18 cellular contexts compared by ENCODE assay signal in the genomic region with DNA sequence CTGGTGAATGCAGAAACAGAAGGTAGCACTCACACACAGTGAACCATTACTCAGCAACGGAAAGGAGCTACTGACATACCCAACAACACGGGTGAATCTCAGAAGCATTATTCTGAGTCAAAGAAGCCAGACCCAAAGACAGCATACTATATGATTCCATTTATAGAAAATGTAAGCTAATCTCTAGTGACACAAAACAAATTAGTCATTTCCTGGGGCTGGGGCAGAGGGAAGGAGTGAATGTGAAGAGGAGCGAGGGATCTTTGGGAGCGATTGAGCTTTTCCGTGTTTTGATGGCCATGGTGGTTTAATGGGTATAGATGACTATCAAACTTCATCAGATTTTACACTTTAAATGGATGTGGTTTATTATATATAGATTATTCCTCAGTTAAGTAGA.
DNase-seq lines count a peak whose midpoint lies in the region; FAIRE-seq and TF ChIP-seq lines count a peak whose summit lies in the region.
"Had no signal": no experiment of that assay in that cellular context is flagged by ENCODE, and none has a peak within 500 bp of the region (broad histone marks: within the 10 kb centered on the region; RNA-seq: fewer than 3 reads in every experiment).

No MANE protein-coding gene starts in this region.

- no peaks in the 10 kb centered on the region for H3K36me3 ChIP-seq in bronchial epithelial cell (ENCODE audit: control insufficient read depth, insufficient read depth, low read length)
- H3K36me3 ChIP-seq in colonic mucosa, result no peaks in the 10 kb centered on the region

- no peak overlapping the region for H3K4me3 ChIP-seq in bronchial epithelial cell (ENCODE audit: low read depth, low read length)
- no peak overlapping the region for H3K4me3 ChIP-seq in colonic mucosa
- H3K4me3 ChIP-seq: GM12878 had no signal

- intact Hi-C loops in colonic mucosa (cut with DNase I), result no loop called here

- DNase-seq in Daoy (ENCODE audit: low read depth) (peak; percentile 1), RPMI7951 (ENCODE audit: low read depth) (peak; percentile 60), bronchial epithelial cell (ENCODE audit: low read depth) (peak; percentile 1), DMS79 treated with DMSO at 0.1 percent for 48 hours (lab: John Stamatoyannopoulos, UW) (no peak), NCI-H345 (lab: John Stamatoyannopoulos, UW) (no peak), colonic mucosa (no peak), NCI-H82 treated with DMSO at 0.1 percent for 48 hours (lab: John Stamatoyannopoulos, UW; ENCODE audit: unreplicated experiment) (no peak)
- DNase-seq: AML-193; CD4-positive, alpha-beta T cell; DMS153; DMS79; EL; H9 had no signal

- no peak overlapping the region for H3K9ac ChIP-seq in colonic mucosa (ENCODE audit: low read depth in 2 of 2, low read length in 2 of 2)

- no peaks in the 10 kb centered on the region for H3K4me1 ChIP-seq in colonic mucosa

- H3K27me3 ChIP-seq in bronchial epithelial cell (ENCODE audit: control insufficient read depth, insufficient read depth, low read length) (no peaks in the 10 kb centered on the region), colonic mucosa (no peaks in the 10 kb centered on the region)

- H3K9me3 ChIP-seq in colonic mucosa, result no peaks in the 10 kb centered on the region

- no peak for FAIRE-seq in bronchial epithelial cell (lab: Jason Lieb, UNC)
- FAIRE-seq: A204.1, GM12878, GM19239, H1 had no signal

- TF ChIP-seq CTCF in bronchial epithelial cell (IDR thresholded peaks at IDR 0.05; ENCODE audit: insufficient read depth, low read length, severe bottlenecking) (no peak), colonic mucosa (IDR thresholded peaks at IDR 0.05) (no peak)

- no peak overlapping the region for H3K27ac ChIP-seq in colonic mucosa
- H3K27ac ChIP-seq: C4-2B had no signal

Comparison
In these comparisons a context has a peak if more than half of its experiments do, and no peak if none do; other contexts are left out.
1. DNase-seq: peak in Daoy (single experiment), RPMI7951 (single experiment) and bronchial epithelial cell (single experiment); none in DMS79 treated with DMSO at 0.1 percent for 48 hours (single experiment), NCI-H345 (single experiment), colonic mucosa (single experiment) and NCI-H82 treated with DMSO at 0.1 percent for 48 hours (single experiment).